In the genomic region with DNA sequence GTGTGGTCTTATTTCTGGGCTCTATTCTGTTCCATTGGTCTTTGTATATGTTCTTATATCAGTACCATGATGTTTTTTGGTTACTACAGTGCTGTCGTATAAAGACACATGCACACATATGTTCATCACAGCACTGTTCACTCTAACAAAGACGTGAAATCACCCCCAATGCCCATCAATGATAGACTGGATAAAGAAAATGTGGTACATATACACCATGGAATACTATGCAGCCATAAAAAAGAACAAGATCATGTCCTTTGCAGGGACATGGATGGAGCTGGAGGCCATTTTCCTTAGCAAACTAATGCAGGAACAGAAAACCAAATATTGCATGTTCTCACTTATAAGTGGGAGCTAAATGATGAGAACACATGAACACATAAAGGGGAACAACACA, we compare ENCODE assay signal across 6 cellular contexts. TPM values are rescaled to one million over a fixed set of nuclear protein-coding genes. Genes with fewer than 3 reads are reported as not detected.
DNase-seq lines count a peak whose midpoint lies in the region; ATAC-seq, FAIRE-seq and TF ChIP-seq lines count a peak whose summit lies in the region.
"Not testable (repeated sequence)": the region's sequence is repeated elsewhere in the genome, so short reads cannot be mapped to it uniquely, and the experiment has no call there.

No MANE protein-coding gene starts in this region.

- H3K9me1 ChIP-seq in K562 (ENCODE audit: control insufficient read depth, insufficient read depth, low read length) = not testable (repeated sequence)

- H2AFZ ChIP-seq in GM12878 (ENCODE audit: control insufficient read depth, low read depth, low read length); K562 (ENCODE audit: low read depth, low read length): not testable (repeated sequence)

- ATAC-seq in CD4-positive, alpha-beta T cell (ENCODE audit: poor library complexity); SK-N-SH treated with all-trans-retinoic acid at 6 μM for 48 hours; GM12878; K562; stimulated activated effector memory CD8-positive, alpha-beta T cell treated with anti-CD3 and anti-CD28 coated beads, Interleukin-12 subunit alpha, Interleukin-12 subunit beta, amount 100 ng/mL, for 72 hours: not testable (repeated sequence)

- H3K4me2 ChIP-seq in GM12878 (ENCODE audit: control insufficient read depth, insufficient read depth); K562 (ENCODE audit: insufficient read depth, low read length): not testable (repeated sequence)

- H3K4me3 Mint-ChIP-seq in CD4-positive, alpha-beta T cell; stimulated activated effector memory CD8-positive, alpha-beta T cell treated with anti-CD3 and anti-CD28 coated beads, Interleukin-12 subunit alpha, Interleukin-12 subunit beta, amount 100 ng/mL, for 72 hours: not testable (repeated sequence)

- TF ChIP-seq POLR2A in GM12878 (IDR thresholded peaks at IDR 0.05; ENCODE audit: low read depth, low read length); K562 (conservative IDR thresholded peaks at IDR 0.05): not testable (repeated sequence)

- FAIRE-seq in GM12878 (lab: Jason Lieb, UNC); K562 (lab: Jason Lieb, UNC): not testable (repeated sequence)

- TF ChIP-seq CTCF in CD4-positive, alpha-beta T cell (IDR thresholded peaks at IDR 0.05); HEK293 (tag by site-specific recombination; IDR thresholded peaks at IDR 0.05); GM12878 (IDR thresholded peaks at IDR 0.05 in 2 of 3, conservative IDR thresholded peaks at IDR 0.05 in 1 of 3; ENCODE audit: control insufficient read depth in 2 of 3, extremely low read depth in 1 of 3, insufficient read depth in 1 of 3, low read depth in 3 of 3, low read length in 3 of 3); K562 (IDR thresholded peaks at IDR 0.05 in 2 of 3, conservative IDR thresholded peaks at IDR 0.05 in 1 of 3; ENCODE audit: insufficient read depth in 2 of 3, low read depth in 1 of 3, low read length in 3 of 3): not testable (repeated sequence)

- intact Hi-C loops in CD4-positive, alpha-beta T cell (cut with DNase I, micrococcal nuclease); GM12878 (cut with micrococcal nuclease; ENCODE audit: unreplicated experiment); K562 (cut with micrococcal nuclease): not testable (repeated sequence)

- BruUV-seq in GM12878 (replicated peaks; lab: Mats Ljungman, UMichigan); K562 (replicated peaks; lab: Mats Ljungman, UMichigan): not testable (repeated sequence)

- 94% methylated on average over 2 of the region's 2 CpGs for WGBS in GM12878 (ENCODE audit: insufficient coverage, insufficient replicate concordance, low lambda C conversion rate, missing lambda C conversion rate)
- WGBS in K562 (ENCODE audit: insufficient coverage, low coverage, missing lambda C conversion rate) = 100% methylated on average over 2 of the region's 2 CpGs

- H3K36me3 ChIP-seq in HEK293 (ENCODE audit: control insufficient read depth in 2 of 2, insufficient read depth in 1 of 2, low read length in 2 of 2) (peaks cover 0 to 34% of the 10 kb centered on the region in 2 experiments; a peak in 1 of 3 replicates), GM12878 (ENCODE audit: control insufficient read depth in 2 of 2, insufficient read depth in 2 of 2, low read length in 1 of 2) (peaks cover 6 to 10% of the 10 kb centered on the region in 2 experiments), K562 (ENCODE audit: control insufficient read depth, insufficient read depth, low read length) (peaks cover 43% of the 10 kb centered on the region)

- not testable (repeated sequence) for TF ChIP-seq EP300 in GM12878 (IDR thresholded peaks at IDR 0.05; ENCODE audit: borderline replicate concordance in 1 of 2, control insufficient read depth in 1 of 2, low read depth in 2 of 2, low read length in 2 of 2); K562 (IDR thresholded peaks at IDR 0.05; ENCODE audit: low read length)

- peaks cover 70% of the 10 kb centered on the region for H3K36me3 Mint-ChIP-seq in CD4-positive, alpha-beta T cell (ENCODE audit: low read depth)
- peaks cover 31% of the 10 kb centered on the region for H3K36me3 Mint-ChIP-seq in stimulated activated effector memory CD8-positive, alpha-beta T cell treated with anti-CD3 and anti-CD28 coated beads, Interleukin-12 subunit alpha, Interleukin-12 subunit beta, amount 100 ng/mL, for 72 hours

- H3K4me1 ChIP-seq in HEK293 (ENCODE audit: control insufficient read depth, insufficient read depth, low read length); GM12878 (ENCODE audit: control insufficient read depth, insufficient read depth, low read length): not testable (repeated sequence)
- peaks cover 4 to 15% of the 10 kb centered on the region in 2 experiments; a peak in 2 of 5 replicates for H3K4me1 ChIP-seq in K562 (replicated peaks in 1 of 2; ENCODE audit: control insufficient read depth in 2 of 2, insufficient read depth in 2 of 2, low read length in 2 of 2)

- RAD21 ChIA-PET in GM12878 (lab: Charles Lee; ENCODE audit: unreplicated experiment) = not testable (repeated sequence)

- H3K27ac ChIP-seq in CD4-positive, alpha-beta T cell (ENCODE audit: low read depth, low read length); HEK293 (ENCODE audit: extremely low read depth, low read depth, low read length); GM12878 (ENCODE audit: control insufficient read depth, insufficient read depth); K562 (ENCODE audit: extremely low read depth, low read depth, low read length): not testable (repeated sequence)

- CTCF ChIA-PET in CD4-positive, alpha-beta T cell (lab: Charles Lee); HEK293 (lab: Yijun Ruan, JAX); K562 (lab: Yijun Ruan, JAX; ENCODE audit: low intra/inter-chr PET ratio): not testable (repeated sequence)
- CTCF ChIA-PET in GM12878 (lab: Yijun Ruan, JAX) = interaction anchor here (2.4 kb wide), 1 partner anchor 32 kb away, joined by 8 read pairs; no protein-coding TSS in a partner anchor

- in situ Hi-C loops in GM12878 (cut with MboI); K562 (cut with MboI): not testable (repeated sequence)

- POLR2A ChIA-PET in CD4-positive, alpha-beta T cell (lab: Charles Lee); HEK293 (lab: Yijun Ruan, JAX); GM12878 (lab: Charles Lee); K562 (lab: Yijun Ruan, JAX): not testable (repeated sequence)

- not testable (repeated sequence) for DNase-seq in CD4-positive, alpha-beta T cell; GM12878 (ENCODE audit: low read depth, low spot score); K562 (ENCODE audit: extremely low read depth in 1 of 4, low spot score in 3 of 4); stimulated activated effector memory CD8-positive, alpha-beta T cell treated with anti-CD3 and anti-CD28 coated beads, Interleukin-12 subunit alpha, Interleukin-12 subunit beta, amount 100 ng/mL, for 72 hours (ENCODE audit: low spot score in 2 of 2)

- H3K27ac Mint-ChIP-seq in CD4-positive, alpha-beta T cell = peak overlapping the region; percentile 14
- H3K27ac Mint-ChIP-seq in stimulated activated effector memory CD8-positive, alpha-beta T cell treated with anti-CD3 and anti-CD28 coated beads, Interleukin-12 subunit alpha, Interleukin-12 subunit beta, amount 100 ng/mL, for 72 hours = peak overlapping the region; percentile 17

- peaks cover 47% of the 10 kb centered on the region for H3K79me2 ChIP-seq in GM12878 (ENCODE audit: control insufficient read depth, insufficient read depth, low read length)
- peaks cover 79% of the 10 kb centered on the region for H3K79me2 ChIP-seq in K562 (ENCODE audit: control insufficient read depth, insufficient read depth, low read length)

- peaks cover 35% of the 10 kb centered on the region for H3K4me1 Mint-ChIP-seq in CD4-positive, alpha-beta T cell (ENCODE audit: low read depth)
- peaks cover 41% of the 10 kb centered on the region for H3K4me1 Mint-ChIP-seq in stimulated activated effector memory CD8-positive, alpha-beta T cell treated with anti-CD3 and anti-CD28 coated beads, Interleukin-12 subunit alpha, Interleukin-12 subunit beta, amount 100 ng/mL, for 72 hours

- not testable (repeated sequence) for H3K4me3 ChIP-seq in HEK293 (ENCODE audit: low read depth, low read length); GM12878; K562

- not testable (repeated sequence) for H3K9ac ChIP-seq in GM12878 (ENCODE audit: control insufficient read depth, insufficient read depth, low read length); K562 (ENCODE audit: insufficient read depth in 1 of 2, low read depth in 2 of 2, low read length in 2 of 2)

- TF ChIP-seq RAD21 in GM12878 (IDR thresholded peaks at IDR 0.05; ENCODE audit: insufficient read depth, low read depth, low read length); K562 (CRISPR knock-in tag; conservative IDR thresholded peaks at IDR 0.05 in 1 of 2, IDR thresholded peaks at IDR 0.05 in 1 of 2): not testable (repeated sequence)

- SMC1A ChIA-PET in GM12878 (lab: Charles Lee; ENCODE audit: uncharacterized antibody, unreplicated experiment) = not testable (repeated sequence)

- not testable (repeated sequence) for H3K9me3 ChIP-seq in CD4-positive, alpha-beta T cell (ENCODE audit: control insufficient read depth, low read length); HEK293 (ENCODE audit: control insufficient read depth, insufficient read depth, low read depth, low read length); GM12878 (replicated peaks; ENCODE audit: control insufficient read depth, insufficient read depth, low read length); K562 (replicated peaks; ENCODE audit: control insufficient read depth, insufficient read depth, low read depth, low read length)

- not testable (repeated sequence) for H3K9me3 Mint-ChIP-seq in CD4-positive, alpha-beta T cell; stimulated activated effector memory CD8-positive, alpha-beta T cell treated with anti-CD3 and anti-CD28 coated beads, Interleukin-12 subunit alpha, Interleukin-12 subunit beta, amount 100 ng/mL, for 72 hours

- H3K27me3 ChIP-seq in CD4-positive, alpha-beta T cell (ENCODE audit: control insufficient read depth, insufficient read depth, low read length); GM12878 (replicated peaks in 1 of 2; ENCODE audit: control insufficient read depth in 2 of 2, insufficient read depth in 2 of 2, low read length in 1 of 2); K562 (ENCODE audit: control insufficient read depth in 2 of 2, insufficient read depth in 2 of 2, low read length in 2 of 2): not testable (repeated sequence)

- not testable (repeated sequence) for H4K20me1 ChIP-seq in GM12878 (ENCODE audit: control insufficient read depth, insufficient read depth); K562 (replicated peaks; ENCODE audit: control insufficient read depth, insufficient read depth, low read length)

- H3K27me3 Mint-ChIP-seq in CD4-positive, alpha-beta T cell = not testable (repeated sequence)

RNA-seq across cellular contexts. Expression of a gene that starts 22.9 kb away (rescaled TPM):
- 10 to 100 TPM; 65.5 to 67.6 TPM for total RNA-seq in CD4-positive, alpha-beta T cell
- 74.2 and 81.6 TPM in 2 replicates for total RNA-seq in GM12878 (2013; cell fraction: nucleolus; rRNA removed)
- total RNA-seq in GM12878 (2014; rRNA removed) (16.8 and 18.2 TPM in 2 replicates), GM12878 (2014; rRNA removed; fragmentation: Illumina TruSeq; extraction: Trizol) (25.1 and 25.2 TPM in 2 replicates), GM12878 (2021) (31.0 and 33.4 TPM in 2 replicates), K562 (2014; rRNA removed) (23.0 and 27.3 TPM in 2 replicates), K562 (2014; rRNA removed; fragmentation: Illumina TruSeq; extraction: Trizol) (38.0 and 44.8 TPM in 2 replicates), K562 (2015; rRNA removed; fragmentation: Illumina TruSeq; extraction: Trizol) (29.4 and 34.1 TPM in 2 replicates), K562 (2021) (44.9 and 45.9 TPM in 2 replicates)
- 2.9 TPM for polyA plus RNA-seq in GM12878 (2011; ENCODE audit: low read depth)
- polyA plus RNA-seq in GM12878 (2011; rRNA removed) (17.9 and 37.3 TPM in 2 replicates), GM12878 (2014; fragmentation: Illumina TruSeq; extraction: Trizol) (18.6 and 28.9 TPM in 2 replicates), GM12878 (2014; fragmentation: Nextera tagmentation; extraction: Ambion mirVana) (10 to 100 TPM in 1 of 2 experiments, 1 to 10 TPM in 1; 9.1 to 11.8 TPM), GM12878 (2014; rRNA removed) (10.4 and 12.4 TPM in 2 replicates), GM12878 (2016; fragmentation: Nextera tagmentation; extraction: Ambion mirVana) (10 to 100 TPM; 28.5 to 37.6 TPM), K562 (2011; rRNA removed) (17.5 and 23.8 TPM in 2 replicates), K562 (2014; fragmentation: Illumina TruSeq; extraction: Trizol) (20.5 and 22.5 TPM in 2 replicates), K562 (2014; fragmentation: Nextera tagmentation; extraction: Ambion mirVana) (10 to 100 TPM; 14.3 to 16.3 TPM), K562 (2014; rRNA removed) (15.3 and 17.5 TPM in 2 replicates)
- 12.9 and 15.8 TPM in 2 replicates for polyA plus RNA-seq in GM12878 (2011; cell fraction: cytosol; rRNA removed)
- 13.2 and 15.7 TPM in 2 replicates for polyA plus RNA-seq in GM12878 (2011; cell fraction: nucleus; rRNA removed)
- polyA plus RNA-seq in GM12878 (2012) = 8.3 and 8.8 TPM in 2 replicates
- 19.5 and 31.4 TPM in 2 replicates for polyA minus RNA-seq in GM12878 (2011; rRNA and poly(A)+ RNA removed)
- 16.3 and 20.3 TPM in 2 replicates for polyA minus RNA-seq in GM12878 (2011; cell fraction: cytosol; rRNA and poly(A)+ RNA removed)
- 36.4 and 68.5 TPM in 2 replicates for polyA minus RNA-seq in GM12878 (2011; cell fraction: nucleus; rRNA and poly(A)+ RNA removed)
- 60.0 and 93.3 TPM in 2 replicates for total RNA-seq in K562 (2011; cell fraction: chromatin; rRNA removed; ENCODE audit: low replicate concordance)
- 39.0 and 42.5 TPM in 2 replicates for total RNA-seq in K562 (2011; cell fraction: nucleolus; rRNA removed)
- total RNA-seq in K562 (2011; cell fraction: nucleoplasm; rRNA removed) = 33.6 and 40.0 TPM in 2 replicates
- 13.7 and 13.8 TPM in 2 replicates for polyA plus RNA-seq in K562 (2011; cell fraction: cytosol; rRNA removed)
- 17.2 and 22.7 TPM in 2 replicates for polyA plus RNA-seq in K562 (2011; cell fraction: nucleus; rRNA removed)
- polyA plus RNA-seq in K562 (2012) = 10.4 and 17.8 TPM in 2 replicates
- polyA minus RNA-seq in K562 (2011; rRNA and poly(A)+ RNA removed) = 44.5 and 51.7 TPM in 2 replicates
- polyA minus RNA-seq in K562 (2011; cell fraction: cytosol; rRNA and poly(A)+ RNA removed) = 24.9 and 25.1 TPM in 2 replicates
- polyA minus RNA-seq in K562 (2011; cell fraction: nucleus; rRNA and poly(A)+ RNA removed) = 42.4 and 67.8 TPM in 2 replicates
